In genomic region chr18:43917487-43917886, GRCh38 we compare ENCODE assay signal across 18 cellular contexts.
"Had no signal": no experiment of that assay in that cellular context is flagged by ENCODE, and none has a peak within 500 bp of the region (broad histone marks: within the 10 kb centered on the region; RNA-seq: fewer than 3 reads in every experiment).

No MANE protein-coding gene starts in this region.

- H3K27ac ChIP-seq: adrenal gland, breast epithelium, coronary artery, left lung, stomach, WERI-Rb-1 had no signal

- ATAC-seq: left lung, sciatic nerve had no signal

- H3K36me3 ChIP-seq: adrenal gland, left lung, stomach, WERI-Rb-1 had no signal

- FAIRE-seq: astrocyte had no signal

- DNase-seq: activated CD4-positive, alpha-beta T cell treated with anti-CD3 and anti-CD28 coated beads for 1 hour; activated gamma-delta T cell; foreskin melanocyte; glutamatergic neuron; kidney; left lung; nephron progenitor cell; nucleus accumbens; stimulated activated CD4-positive, alpha-beta T cell treated with anti-CD3 and anti-CD28 coated beads, Interleukin-4, amount 100 ng/mL, for 1 hour; stomach; trophoblast cell; WERI-Rb-1 had no signal

- H3K4me2 ChIP-seq: smooth muscle cell had no signal

- H3K4me1 ChIP-seq: adrenal gland, breast epithelium, left lung had no signal

- H3K4me3 ChIP-seq: adrenal gland, breast epithelium, coronary artery, left lung, smooth muscle cell, stomach had no signal

- H3K27me3 ChIP-seq: adrenal gland, breast epithelium, left lung had no signal

- H3K9me3 ChIP-seq: breast epithelium, left lung, stomach had no signal
